ENCODE assay signal across 17 cellular contexts in genomic region chr1:111476214-111476613, GRCh38. TPM values are rescaled to one million over a fixed set of nuclear protein-coding genes. Genes with fewer than 3 reads are reported as not detected.
DNase-seq lines count a peak whose midpoint lies in the region; ATAC-seq and TF ChIP-seq lines count a peak whose summit lies in the region.
"Had no signal": no experiment of that assay in that cellular context is flagged by ENCODE, and none has a peak within 500 bp of the region (broad histone marks: within the 10 kb centered on the region; RNA-seq: fewer than 3 reads in every experiment).

No MANE protein-coding gene starts in this region.

- BruUV-seq in OCI-LY7 (replicated peaks; lab: Mats Ljungman, UMichigan) = no TSS peak

- no peaks in the 10 kb centered on the region for H3K27me3 ChIP-seq in effector memory CD4-positive, alpha-beta T cell (replicated peaks; ENCODE audit: control insufficient read depth, insufficient read depth, low read length, poor library complexity, severe bottlenecking)
- no peaks in the 10 kb centered on the region for H3K27me3 ChIP-seq in subcutaneous abdominal adipose tissue (ENCODE audit: control insufficient read depth in 5 of 5, insufficient read depth in 4 of 5, low read length in 5 of 5)
- no peaks in the 10 kb centered on the region for H3K27me3 ChIP-seq in smooth muscle cell (ENCODE audit: low read depth)
- H3K27me3 ChIP-seq: adrenal gland, ovary had no signal

- H3K4me1 Mint-ChIP-seq in activated T-cell treated with anti-CD3 and anti-CD28 coated beads, Interleukin-2, amount 50 U/mL, for 72 hours (ENCODE audit: low read depth) = peaks cover 51% of the 10 kb centered on the region
- peaks cover 10% of the 10 kb centered on the region for H3K4me1 Mint-ChIP-seq in osteocyte (ENCODE audit: unreplicated experiment)

- POLR2A ChIA-PET in OCI-LY7 (lab: Charles Lee) = interaction anchor here (0.6 to 1.7 kb wide), 8 partner anchors 9 to 552 kb away, joined by 3 to 9 read pairs (median 4); partner anchors contain the start of genes ADORA3 and TMIGD3

- H3K36me3 Mint-ChIP-seq in activated T-cell treated with anti-CD3 and anti-CD28 coated beads, Interleukin-2, amount 50 U/mL, for 72 hours (ENCODE audit: insufficient read depth in 2 of 2) = peaks cover 5 to 7% of the 10 kb centered on the region in 2 donors
- H3K36me3 Mint-ChIP-seq in osteocyte (ENCODE audit: unreplicated experiment) = peaks cover 9% of the 10 kb centered on the region

- peak overlapping the region in 1 of 5 donors; percentile 19 for H3K9ac ChIP-seq in subcutaneous abdominal adipose tissue (ENCODE audit: low read length in 5 of 5)
- no peak overlapping the region for H3K9ac ChIP-seq in smooth muscle cell (ENCODE audit: low read depth)
- H3K9ac ChIP-seq: KMS-11 had no signal

- no peaks in the 10 kb centered on the region for H3K79me2 ChIP-seq in OCI-LY7 (ENCODE audit: insufficient read depth, low read depth, low read length)
- H3K79me2 ChIP-seq in smooth muscle cell (ENCODE audit: low read depth) = no peaks in the 10 kb centered on the region

- H2AFZ ChIP-seq in OCI-LY7 (ENCODE audit: low read length) (no peak overlapping the region; the same call in 1 of the 2 replicates), smooth muscle cell (ENCODE audit: low read depth) (no peak overlapping the region)
- H2AFZ ChIP-seq: PC-9 had no signal

- H3K9me3 ChIP-seq in OCI-LY7 (ENCODE audit: low read length) = no peaks in the 10 kb centered on the region
- H3K9me3 ChIP-seq in effector memory CD4-positive, alpha-beta T cell (ENCODE audit: control insufficient read depth, low read length) = no peaks in the 10 kb centered on the region
- H3K9me3 ChIP-seq in subcutaneous abdominal adipose tissue (ENCODE audit: control insufficient read depth in 5 of 5, low read length in 5 of 5) = no peaks in the 10 kb centered on the region
- no peaks in the 10 kb centered on the region for H3K9me3 ChIP-seq in smooth muscle cell (replicated peaks; ENCODE audit: low read depth)
- H3K9me3 ChIP-seq: adrenal gland, ovary had no signal

- peaks cover 35% of the 10 kb centered on the region for H3K4me1 ChIP-seq in OCI-LY7 (ENCODE audit: insufficient read depth, low read length, poor library complexity, severe bottlenecking)
- H3K4me1 ChIP-seq in effector memory CD4-positive, alpha-beta T cell (ENCODE audit: control insufficient read depth, insufficient read depth, low read length, poor library complexity, severe bottlenecking) = peaks cover 55% of the 10 kb centered on the region
- H3K4me1 ChIP-seq in subcutaneous abdominal adipose tissue (ENCODE audit: control insufficient read depth in 5 of 5, insufficient read depth in 5 of 5, low read length in 5 of 5) = peaks cover 5 to 51% (median 15%) of the 10 kb centered on the region in 5 donors
- no peaks in the 10 kb centered on the region for H3K4me1 ChIP-seq in smooth muscle cell (ENCODE audit: low read depth)

- H3K27me3 Mint-ChIP-seq in activated T-cell treated with anti-CD3 and anti-CD28 coated beads, Interleukin-2, amount 50 U/mL, for 72 hours (ENCODE audit: low read depth) = no peaks in the 10 kb centered on the region
- H3K27me3 Mint-ChIP-seq in osteocyte (ENCODE audit: unreplicated experiment) = no peaks in the 10 kb centered on the region

- no peaks in the 10 kb centered on the region for H3F3A ChIP-seq in smooth muscle cell (ENCODE audit: low read depth)

- no peaks in the 10 kb centered on the region for H3K36me3 ChIP-seq in OCI-LY7 (ENCODE audit: insufficient read depth, low read length)
- H3K36me3 ChIP-seq in effector memory CD4-positive, alpha-beta T cell (ENCODE audit: control insufficient read depth, insufficient read depth, low read length) = no peaks in the 10 kb centered on the region
- peaks cover 4 to 15% (median 14%) of the 10 kb centered on the region in 5 donors for H3K36me3 ChIP-seq in subcutaneous abdominal adipose tissue (ENCODE audit: control insufficient read depth in 5 of 5, insufficient read depth in 5 of 5, low read length in 5 of 5)
- no peaks in the 10 kb centered on the region for H3K36me3 ChIP-seq in smooth muscle cell (ENCODE audit: low read depth)
- H3K36me3 ChIP-seq: adrenal gland, ovary had no signal

- H4K20me1 ChIP-seq in OCI-LY7 (ENCODE audit: insufficient read depth, low read length) = no peaks in the 10 kb centered on the region
- no peaks in the 10 kb centered on the region for H4K20me1 ChIP-seq in smooth muscle cell (ENCODE audit: low read depth)

- no peak for TF ChIP-seq CTCF in OCI-LY7 (conservative IDR thresholded peaks at IDR 0.05; ENCODE audit: low read length)
- no peak for TF ChIP-seq CTCF in smooth muscle cell (IDR thresholded peaks at IDR 0.05; ENCODE audit: borderline replicate concordance, insufficient read depth, poor library complexity, severe bottlenecking)
- no peak for TF ChIP-seq CTCF in osteocyte (IDR thresholded peaks at IDR 0.05)

- H3K9me2 ChIP-seq in OCI-LY7 (ENCODE audit: insufficient read depth, low read length) = no peaks in the 10 kb centered on the region

- H3K4me2 ChIP-seq in OCI-LY7 (ENCODE audit: low read length) (peak overlapping the region; percentile 69; the same call in 1 of the 2 replicates), smooth muscle cell (no peak overlapping the region)
- H3K4me2 ChIP-seq: PC-9 had no signal

- no peak for ATAC-seq in activated T-cell treated with anti-CD3 and anti-CD28 coated beads, Interleukin-2, amount 50 U/mL, for 72 hours (replicated peaks in 1 of 2)
- ATAC-seq in GM21515 (IDR thresholded peaks at IDR 0.05; ENCODE audit: unreplicated experiment) = no peak

- no peak overlapping the region for H3K4me3 ChIP-seq in OCI-LY7 (ENCODE audit: low read depth, low read length, poor library complexity, severe bottlenecking)
- H3K4me3 ChIP-seq in effector memory CD4-positive, alpha-beta T cell (ENCODE audit: insufficient read depth, low read depth, low read length, poor library complexity, severe bottlenecking) = peak overlapping the region; percentile 51
- no peak overlapping the region for H3K4me3 ChIP-seq in subcutaneous abdominal adipose tissue (ENCODE audit: low read depth in 1 of 5, low read length in 5 of 5)
- H3K4me3 ChIP-seq in smooth muscle cell = no peak overlapping the region
- H3K4me3 ChIP-seq: ovary, PC-9 had no signal

- H3K27ac ChIP-seq in OCI-LY7 (ENCODE audit: low read depth, low read length, poor library complexity, severe bottlenecking) (no peak overlapping the region), subcutaneous abdominal adipose tissue (ENCODE audit: low read depth, low read length) (peak overlapping the region; percentile 54), smooth muscle cell (ENCODE audit: low read depth) (no peak overlapping the region)
- peak overlapping the region; percentile 72 for H3K27ac ChIP-seq in effector memory CD4-positive, alpha-beta T cell (ENCODE audit: insufficient read depth, low read length, poor library complexity, severe bottlenecking)
- H3K27ac ChIP-seq: KMS-11, PC-9 had no signal

- peak overlapping the region; percentile 50 to 80 for H3K4me3 Mint-ChIP-seq in activated T-cell treated with anti-CD3 and anti-CD28 coated beads, Interleukin-2, amount 50 U/mL, for 72 hours
- H3K4me3 Mint-ChIP-seq in osteocyte (ENCODE audit: unreplicated experiment) = no peak overlapping the region

- CTCF ChIA-PET in OCI-LY7 (lab: Charles Lee; ENCODE audit: unreplicated experiment) = interaction anchor here (1.0 kb wide), 1 partner anchor 22 kb away, joined by 5 read pairs; no protein-coding TSS in a partner anchor

- H3K27ac Mint-ChIP-seq in activated T-cell treated with anti-CD3 and anti-CD28 coated beads, Interleukin-2, amount 50 U/mL, for 72 hours = no peak overlapping the region
- H3K27ac Mint-ChIP-seq in osteocyte (ENCODE audit: unreplicated experiment) = no peak overlapping the region

- DNase-seq in activated T-cell treated with anti-CD3 and anti-CD28 coated beads, Interleukin-2, amount 50 U/mL, for 72 hours = no peak
- no peak for DNase-seq in activated T-cell treated with anti-CD3 and anti-CD28 coated beads for 4 hours
- no peak for DNase-seq in OCI-LY7 (ENCODE audit: low spot score)
- DNase-seq in effector memory CD4-positive, alpha-beta T cell = no peak
- no peak for DNase-seq in smooth muscle cell (lab: John Stamatoyannopoulos, UW; ENCODE audit: unreplicated experiment)
- no peak for DNase-seq in osteocyte (ENCODE audit: extremely low spot score, unreplicated experiment)
- DNase-seq: activated CD4-positive, alpha-beta T cell treated with anti-CD3 and anti-CD28 coated beads, Interleukin-2, amount 50 U/mL, for 4 hours; adrenal gland; DMS53; NCI-H1417 treated with DMSO at 0.1 percent for 48 hours; NCI-H510A; ovary; PC-9; stimulated activated CD4-positive, alpha-beta T cell treated with anti-CD3 and anti-CD28 coated beads, Interleukin-12 subunit alpha, Interleukin-12 subunit beta, amount 100 ng/mL, for 4 hours had no signal

- intact Hi-C loops in OCI-LY7 (cut with micrococcal nuclease; ENCODE audit: unreplicated experiment) = loop anchor here (2.0 kb wide), 1 partner anchor 31 kb away; no protein-coding TSS in a partner anchor

- H3K9me3 Mint-ChIP-seq in activated T-cell treated with anti-CD3 and anti-CD28 coated beads, Interleukin-2, amount 50 U/mL, for 72 hours = no peaks in the 10 kb centered on the region
- no peaks in the 10 kb centered on the region for H3K9me3 Mint-ChIP-seq in osteocyte (ENCODE audit: unreplicated experiment)

RNA-seq across cellular contexts. Expression of gene C1orf162, which starts 2.4 kb away (rescaled TPM):
- 10 to 100 TPM; 11.4 to 11.7 TPM for total RNA-seq in activated T-cell treated with anti-CD3 and anti-CD28 coated beads, Interleukin-2, amount 50 U/mL, for 72 hours
- total RNA-seq in OCI-LY7 (2014; rRNA removed; shearing (Covaris generic)) = 0.39 and 1.3 TPM in 2 replicates
- total RNA-seq in OCI-LY7 (2022) (1.1 and 1.4 TPM in 2 replicates), smooth muscle cell (0.13 TPM in 1 of 2 replicates, not detected in the other), osteocyte (0.34 and 0.70 TPM in 2 replicates)
- 0.42 TPM in 1 of 2 replicates, not detected in the other for polyA plus RNA-seq in smooth muscle cell

RNA-seq across cellular contexts. Expression of gene ATP5PB, which starts 26.9 kb away (rescaled TPM):
- total RNA-seq in activated T-cell treated with anti-CD3 and anti-CD28 coated beads, Interleukin-2, amount 50 U/mL, for 72 hours = 100 to 1,000 TPM; 203 to 245 TPM
- 286 and 291 TPM in 2 replicates for total RNA-seq in OCI-LY7 (2014; rRNA removed; shearing (Covaris generic))
- total RNA-seq in OCI-LY7 (2022) = 285 and 303 TPM in 2 replicates
- total RNA-seq in smooth muscle cell = 289 and 350 TPM in 2 replicates
- 272 and 296 TPM in 2 replicates for polyA plus RNA-seq in smooth muscle cell
- 185 and 187 TPM in 2 replicates for total RNA-seq in osteocyte

RNA-seq across cellular contexts. Expression of gene WDR77, which starts 27.2 kb away (rescaled TPM):
- total RNA-seq in activated T-cell treated with anti-CD3 and anti-CD28 coated beads, Interleukin-2, amount 50 U/mL, for 72 hours = 10 to 100 TPM; 15.7 to 21.5 TPM
- total RNA-seq in OCI-LY7 (2014; rRNA removed; shearing (Covaris generic)) = 63.0 and 97.3 TPM in 2 replicates
- 59.9 and 66.4 TPM in 2 replicates for total RNA-seq in OCI-LY7 (2022)
- 22.5 and 43.3 TPM in 2 replicates for total RNA-seq in smooth muscle cell
- 35.0 and 36.7 TPM in 2 replicates for polyA plus RNA-seq in smooth muscle cell
- total RNA-seq in osteocyte = 22.7 and 24.0 TPM in 2 replicates

RNA-seq across cellular contexts. Expression of gene ADORA3, which starts 27.2 kb away (rescaled TPM):
- under 1 TPM in 1 of 2 donors, not detected in 1; 0.58 TPM for total RNA-seq in activated T-cell treated with anti-CD3 and anti-CD28 coated beads, Interleukin-2, amount 50 U/mL, for 72 hours
- not detected in 2 replicates for total RNA-seq in OCI-LY7 (2014; rRNA removed; shearing (Covaris generic))
- total RNA-seq in OCI-LY7 (2022) (0.17 TPM in 1 of 2 replicates, not detected in the other), smooth muscle cell (not detected in 2 replicates), osteocyte (not detected in 2 replicates)
- polyA plus RNA-seq in smooth muscle cell = 0.14 TPM in 1 of 2 replicates, not detected in the other
- total RNA-seq: PC-9 had no signal

RNA-seq across cellular contexts. Expression of gene TMIGD3, which starts 27.2 kb away (rescaled TPM):
- total RNA-seq in activated T-cell treated with anti-CD3 and anti-CD28 coated beads, Interleukin-2, amount 50 U/mL, for 72 hours = not detected
- total RNA-seq in OCI-LY7 (2014; rRNA removed; shearing (Covaris generic)) = not detected in 2 replicates
- not detected in 2 replicates for total RNA-seq in OCI-LY7 (2022)
- not detected in 2 replicates for total RNA-seq in smooth muscle cell
- not detected in 2 replicates for polyA plus RNA-seq in smooth muscle cell
- total RNA-seq in osteocyte = not detected in 2 replicates
- total RNA-seq: PC-9 had no signal

Comparison
In these comparisons a context has a peak if more than half of its experiments do, and no peak if none do; other contexts are left out.
1. H3K27ac ChIP-seq: peak in effector memory CD4-positive, alpha-beta T cell (single experiment) and subcutaneous abdominal adipose tissue (single experiment); none in OCI-LY7 (single experiment) and smooth muscle cell (single experiment).